In genomic region chr15:88323468-88323867, GRCh38 we compare ENCODE assay signal across 32 cellular contexts.
"Had no signal": no experiment of that assay in that cellular context is flagged by ENCODE, and none has a peak within 500 bp of the region (broad histone marks: within the 10 kb centered on the region; RNA-seq: fewer than 3 reads in every experiment).

No MANE protein-coding gene starts in this region.

- H3K4me1 ChIP-seq: Peyer's patch had no signal

- H3K27ac ChIP-seq: brain microvascular endothelial cell, Peyer's patch, VCaP had no signal

- H3K27me3 ChIP-seq: brain microvascular endothelial cell, MG63, Peyer's patch had no signal

- H3K4me3 ChIP-seq: MG63, Peyer's patch had no signal

- H3K36me3 ChIP-seq: brain microvascular endothelial cell, MG63, Peyer's patch had no signal

- ATAC-seq: activated naive CD8-positive, alpha-beta T cell treated with anti-CD3 and anti-CD28 coated beads, Interleukin-2, amount 50 U/mL, for 24 hours; PC-3; SK-N-SH treated with all-trans-retinoic acid at 6 μM for 48 hours; T-cell; T-helper 17 cell had no signal

- DNase-seq: activated B cell treated with CpG ODN at 0.5 μM for 24 hours; activated CD4-positive, alpha-beta memory T cell treated with anti-CD3 and anti-CD28 coated beads for 36 hours; activated CD4-positive, alpha-beta T cell treated with anti-CD3 and anti-CD28 coated beads for 4 hours; activated CD4-positive, alpha-beta T cell treated with anti-CD3 and anti-CD28 coated beads, Interleukin-2, amount 50 U/mL, for 1 hour; activated CD4-positive, CD25-positive, alpha-beta regulatory T cell treated with anti-CD3 and anti-CD28 coated beads, Interleukin-2, amount 50 U/mL, for 72 hours; activated CD8-positive, alpha-beta memory T cell treated with anti-CD3 and anti-CD28 coated beads, Interleukin-2, amount 50 U/mL, for 48 hours; activated effector memory CD4-positive, alpha-beta T cell treated with Interleukin-2 at 50 U/mL for 16 hours; activated naive CD4-positive, alpha-beta T cell treated with anti-CD3 and anti-CD28 coated beads, Interleukin-2, amount 10 ng/mL, durations not matched to agents 7 days and 5 days; activated naive CD8-positive, alpha-beta T cell treated with anti-CD3 and anti-CD28 coated beads, Interleukin-2, amount 50 U/mL, for 24 hours; activated T-cell treated with anti-CD3 and anti-CD28 coated beads, Interleukin-2, amount 50 U/mL, for 48 hours; anterior cingulate cortex; brain microvascular endothelial cell; Kasumi-1; KG1; MG63; NCI-H1048; NCI-H1105 treated with DMSO at 0.1 percent for 48 hours; NCI-H1436; NCI-H1694; NCI-H1930; NCI-H2107; NCI-H2171; NCI-H524; NCI-H69; PC-3; Peyer's patch; RPMI8226; SHP77 treated with DMSO at 0.1 percent for 48 hours; T-cell; T-helper 17 cell had no signal

- H3K9me3 ChIP-seq: MG63, Peyer's patch had no signal
